Comparison of ENCODE assay signal across 13 cellular contexts in the genomic region with DNA sequence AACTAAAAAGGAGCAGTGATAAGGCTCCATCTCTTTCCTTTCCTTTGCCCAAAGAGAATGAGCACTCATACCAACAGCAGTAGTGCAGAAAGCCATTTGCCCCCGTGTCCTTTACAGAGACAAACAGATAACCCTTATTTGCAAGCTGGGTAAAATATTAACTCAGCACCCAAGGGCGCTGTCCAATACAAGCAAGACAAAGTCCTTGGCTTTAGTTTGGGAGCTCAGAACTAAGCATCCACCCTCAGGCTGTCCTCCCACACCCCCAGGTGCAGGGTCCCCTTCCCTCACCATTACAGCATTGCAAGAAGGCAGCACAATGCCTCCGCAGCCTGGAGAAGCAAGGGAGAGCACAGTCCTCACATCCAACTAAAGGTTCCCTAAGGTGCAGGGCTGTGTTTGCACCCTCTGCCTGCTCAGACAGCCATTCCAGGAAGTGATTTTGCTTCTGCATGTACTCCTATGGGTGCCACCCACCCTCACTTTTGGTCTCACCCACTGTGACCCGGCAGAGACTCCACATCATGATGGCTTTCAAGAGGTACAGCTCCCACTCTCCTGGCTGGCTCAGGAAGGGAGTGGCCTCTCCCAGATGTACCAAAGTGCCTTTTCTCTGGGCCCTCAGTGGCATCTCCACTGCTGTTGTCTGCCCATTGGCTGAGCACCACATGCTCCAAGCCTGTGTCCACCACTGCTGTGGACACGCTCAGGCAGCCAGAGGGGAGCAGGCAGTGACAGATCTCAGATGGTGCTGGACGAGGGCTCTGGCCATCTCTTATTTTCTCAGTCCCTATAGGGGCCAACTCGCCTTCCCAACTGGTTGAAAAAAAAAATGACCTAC.
DNase-seq lines count a peak whose midpoint lies in the region; ATAC-seq and TF ChIP-seq lines count a peak whose summit lies in the region.
"Had no signal": no experiment of that assay in that cellular context is flagged by ENCODE, and none has a peak within 500 bp of the region (broad histone marks: within the 10 kb centered on the region; RNA-seq: fewer than 3 reads in every experiment).

No MANE protein-coding gene starts in this region.

- H3K4me2 ChIP-seq in OCI-LY1 (ENCODE audit: low read length): peak overlapping the region; percentile 24; the same call in 1 of the 2 replicates

- H2AFZ ChIP-seq in OCI-LY1 (ENCODE audit: low read length): no peak overlapping the region

- H3K9me3 ChIP-seq in OCI-LY1 (ENCODE audit: low read length): no peaks in the 10 kb centered on the region

- H3K4me1 ChIP-seq in OCI-LY1 (ENCODE audit: insufficient read depth, low read length, severe bottlenecking): peaks cover 38% of the 10 kb centered on the region

- no peaks in the 10 kb centered on the region for H4K20me1 ChIP-seq in OCI-LY1 (ENCODE audit: insufficient read depth, low read length)

- peaks cover 13% of the 10 kb centered on the region for H3K27me3 ChIP-seq in OCI-LY1 (ENCODE audit: insufficient read depth, low read length)

- no peaks in the 10 kb centered on the region for H3K9me2 ChIP-seq in OCI-LY1 (ENCODE audit: low read depth, low read length)

- TF ChIP-seq CTCF in OCI-LY1 (IDR thresholded peaks at IDR 0.05; ENCODE audit: low read length): no peak
- no peak for TF ChIP-seq CTCF in GM13976 (IDR thresholded peaks at IDR 0.05; ENCODE audit: borderline replicate concordance, control extremely low read depth, extremely low read depth, insufficient read depth, missing control alignments)

- no peak overlapping the region for H3K27ac ChIP-seq in OCI-LY1 (ENCODE audit: low read depth, low read length, poor library complexity, severe bottlenecking)

- no peak overlapping the region for H3K4me3 ChIP-seq in OCI-LY1 (ENCODE audit: low read depth, low read length, poor library complexity, severe bottlenecking)

- no peaks in the 10 kb centered on the region for H3K36me3 ChIP-seq in OCI-LY1 (ENCODE audit: insufficient read depth, low read length)

- in situ Hi-C loops in GM13976 (cut with MboI; ENCODE audit: low sequenced_read_pairs, unreplicated experiment): no loop called here

- DNase-seq in COLO668 (lab: John Stamatoyannopoulos, UW; ENCODE audit: unreplicated experiment) (peak; percentile 51), GM13976 (ENCODE audit: low spot score) (no peak), NCI-H524 (lab: John Stamatoyannopoulos, UW) (no peak), NAMALWA (ENCODE audit: low spot score) (no peak), DMS79 (lab: John Stamatoyannopoulos, UW) (no peak)
- DNase-seq: activated CD4-positive, alpha-beta memory T cell treated with anti-CD3 and anti-CD28 coated beads, Interleukin-2, amount 10 ng/mL, durations not matched to agents 7 days and 5 days; endodermal cell; NCI-H2171 treated with DMSO at 0.1 percent for 48 hours; Right ventricle myocardium superior; stimulated activated CD4-positive, alpha-beta T cell treated with anti-CD3 and anti-CD28 coated beads, Interleukin-15, amount 100 ng/mL, for 24 hours had no signal

- ATAC-seq in GM19438 (IDR thresholded peaks at IDR 0.05; ENCODE audit: low read depth, unreplicated experiment) (peak; percentile 38), HG02970 (IDR thresholded peaks at IDR 0.05; ENCODE audit: low FRiP score, unreplicated experiment) (peak; percentile 17)

- no peaks in the 10 kb centered on the region for H3F3A ChIP-seq in OCI-LY1 (ENCODE audit: insufficient read depth, low read length)

- H3K9ac ChIP-seq in OCI-LY1 (ENCODE audit: low read length): no peak overlapping the region

- no peaks in the 10 kb centered on the region for H3K79me2 ChIP-seq in OCI-LY1 (ENCODE audit: insufficient read depth, low read length)
